Comparison of ENCODE assay signal across 21 cellular contexts in the genomic region with DNA sequence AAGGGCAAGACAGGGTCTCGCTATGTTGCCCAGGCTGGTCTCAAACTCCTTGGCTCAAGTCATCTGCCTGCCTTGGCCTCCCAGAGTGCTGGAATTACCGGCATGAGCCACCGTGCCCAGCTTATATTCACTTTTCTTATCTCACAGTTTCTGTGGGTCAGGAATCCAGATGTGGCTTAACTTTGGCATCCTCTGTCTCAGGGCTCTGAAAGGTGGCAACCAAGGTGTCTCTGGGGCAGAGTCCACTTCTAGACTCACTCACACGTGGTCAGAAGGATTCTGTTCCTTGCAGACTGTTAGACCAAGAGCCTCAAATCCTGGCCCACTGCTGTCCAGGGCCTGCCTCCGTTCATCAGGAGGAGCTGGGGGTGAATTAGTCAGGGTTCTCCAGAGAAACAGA.
"Had no signal": no experiment of that assay in that cellular context is flagged by ENCODE, and none has a peak within 500 bp of the region (broad histone marks: within the 10 kb centered on the region; RNA-seq: fewer than 3 reads in every experiment).

No MANE protein-coding gene starts in this region.

- H3K27ac Mint-ChIP-seq: activated CD4-positive, alpha-beta T cell treated with anti-CD3 and anti-CD28 coated beads for 36 hours; activated CD8-positive, alpha-beta T cell treated with anti-CD3 and anti-CD28 coated beads for 36 hours; activated naive CD4-positive, alpha-beta T cell treated with anti-CD3 and anti-CD28 coated beads, Interleukin-2, amount 50 U/mL, for 72 hours; stimulated activated naive CD8-positive, alpha-beta T cell treated with anti-CD3 and anti-CD28 coated beads, Interleukin-15, Interleukin-2, amounts not matched to agents 100 ng/mL and 50 ng/mL, for 24 hours; type B pancreatic cell had no signal

- H3K9ac ChIP-seq: neural progenitor cell had no signal

- H3K36me3 ChIP-seq: gastroesophageal sphincter, heart right ventricle, neural progenitor cell, suprapubic skin, WERI-Rb-1 had no signal

- H3K4me3 Mint-ChIP-seq: activated CD4-positive, alpha-beta T cell treated with anti-CD3 and anti-CD28 coated beads for 36 hours; activated CD8-positive, alpha-beta T cell treated with anti-CD3 and anti-CD28 coated beads for 36 hours; activated T-cell treated with anti-CD3 and anti-CD28 coated beads, Interleukin-2, amount 50 U/mL, for 4 hours; central memory CD8-positive, alpha-beta T cell; effector memory CD8-positive, alpha-beta T cell; stimulated activated naive CD8-positive, alpha-beta T cell treated with anti-CD3 and anti-CD28 coated beads, Interleukin-15, Interleukin-2, amounts not matched to agents 100 ng/mL and 50 ng/mL, for 24 hours; type B pancreatic cell had no signal

- H3K4me1 ChIP-seq: neural progenitor cell had no signal

- H3K4me2 ChIP-seq: neural progenitor cell had no signal

- ATAC-seq: activated CD4-positive, alpha-beta T cell treated with anti-CD3 and anti-CD28 coated beads for 36 hours; activated CD8-positive, alpha-beta T cell treated with anti-CD3 and anti-CD28 coated beads for 36 hours; activated naive CD4-positive, alpha-beta T cell treated with anti-CD3 and anti-CD28 coated beads, Interleukin-2, amount 50 U/mL, for 72 hours; activated T-cell treated with anti-CD3 and anti-CD28 coated beads, Interleukin-2, amount 50 U/mL, for 4 hours; body of pancreas; effector memory CD8-positive, alpha-beta T cell; gastroesophageal sphincter; heart right ventricle had no signal

- H3K9me3 Mint-ChIP-seq: activated CD8-positive, alpha-beta T cell treated with anti-CD3 and anti-CD28 coated beads for 36 hours; activated naive CD4-positive, alpha-beta T cell treated with anti-CD3 and anti-CD28 coated beads, Interleukin-2, amount 50 U/mL, for 72 hours; activated T-cell treated with anti-CD3 and anti-CD28 coated beads, Interleukin-2, amount 50 U/mL, for 4 hours; central memory CD8-positive, alpha-beta T cell; effector memory CD8-positive, alpha-beta T cell; neural progenitor cell; stimulated activated naive CD8-positive, alpha-beta T cell treated with anti-CD3 and anti-CD28 coated beads, Interleukin-15, Interleukin-2, amounts not matched to agents 100 ng/mL and 50 ng/mL, for 24 hours; type B pancreatic cell had no signal

- DNase-seq: activated gamma-delta T cell; activated T-cell treated with anti-CD3 and anti-CD28 coated beads, Interleukin-2, amount 50 U/mL, for 4 hours; body of pancreas; dermis blood vessel endothelial cell; effector memory CD8-positive, alpha-beta T cell; heart right ventricle; posterior cingulate gyrus; retina; T-helper 1 cell; T1000; WERI-Rb-1 had no signal

- H3K27ac ChIP-seq: body of pancreas, heart right ventricle, neural progenitor cell, skin epidermis, suprapubic skin, WERI-Rb-1 had no signal

- H3K27me3 ChIP-seq: body of pancreas, gastroesophageal sphincter, heart right ventricle, neural progenitor cell, suprapubic skin had no signal

- H3K4me3 ChIP-seq: body of pancreas, gastroesophageal sphincter, heart right ventricle, neural progenitor cell, skin epidermis, suprapubic skin had no signal

- H3K9me3 ChIP-seq: body of pancreas, gastroesophageal sphincter, heart right ventricle, suprapubic skin had no signal

- H3K27me3 Mint-ChIP-seq: activated CD8-positive, alpha-beta T cell treated with anti-CD3 and anti-CD28 coated beads for 36 hours; central memory CD8-positive, alpha-beta T cell; effector memory CD8-positive, alpha-beta T cell; stimulated activated naive CD8-positive, alpha-beta T cell treated with anti-CD3 and anti-CD28 coated beads, Interleukin-15, Interleukin-2, amounts not matched to agents 100 ng/mL and 50 ng/mL, for 24 hours; type B pancreatic cell had no signal

- H2AFZ ChIP-seq: neural progenitor cell had no signal

- H3K36me3 Mint-ChIP-seq: neural progenitor cell, type B pancreatic cell had no signal
